Comparison of ENCODE assay signal across 19 cellular contexts in genomic region chr21:35533893-35534292, GRCh38.
"Had no signal": no experiment of that assay in that cellular context is flagged by ENCODE, and none has a peak within 500 bp of the region (broad histone marks: within the 10 kb centered on the region; RNA-seq: fewer than 3 reads in every experiment).

No MANE protein-coding gene starts in this region.

- H3K79me2 ChIP-seq: hepatocyte had no signal

- H3K4me3 Mint-ChIP-seq: naive thymus-derived CD4-positive, alpha-beta T cell; natural killer cell had no signal

- H3K4me1 ChIP-seq: foreskin keratinocyte had no signal

- H3K27me3 ChIP-seq: esophagus muscularis mucosa, foreskin keratinocyte, gastroesophageal sphincter, heart left ventricle, hepatocyte, left lung had no signal

- H3K27ac Mint-ChIP-seq: natural killer cell had no signal

- ATAC-seq: foreskin keratinocyte; gastroesophageal sphincter; heart left ventricle; left cardiac atrium; left lung; left ventricle myocardium superior; lower lobe of right lung; naive thymus-derived CD4-positive, alpha-beta T cell; natural killer cell had no signal

- H2AFZ ChIP-seq: hepatocyte had no signal

- H3K4me2 ChIP-seq: hepatocyte had no signal

- H3K27ac ChIP-seq: coronary artery, dorsolateral prefrontal cortex, esophagus muscularis mucosa, foreskin keratinocyte, gastroesophageal sphincter, heart left ventricle, hepatocyte, left lung, lower lobe of right lung had no signal

- H3K9me3 ChIP-seq: esophagus muscularis mucosa, gastroesophageal sphincter, lower lobe of right lung had no signal

- H3K36me3 ChIP-seq: esophagus muscularis mucosa, gastroesophageal sphincter, heart left ventricle, left lung, lower lobe of right lung had no signal

- H3K4me3 ChIP-seq: coronary artery, dorsolateral prefrontal cortex, esophagus muscularis mucosa, gastroesophageal sphincter, heart left ventricle, hepatocyte, left lung, lower lobe of right lung had no signal

- DNase-seq: dermis blood vessel endothelial cell; dorsolateral prefrontal cortex; effector CD4-positive, alpha-beta T cell; effector memory CD4-positive, alpha-beta T cell; foreskin keratinocyte; heart left ventricle; hypothalamus; left cardiac atrium; left lung; left ventricle myocardium superior; lower lobe of right lung; mesenchymal stem cell; midbrain; naive thymus-derived CD4-positive, alpha-beta T cell; natural killer cell had no signal
